ENCODE assay signal across 14 cellular contexts in the genomic region with DNA sequence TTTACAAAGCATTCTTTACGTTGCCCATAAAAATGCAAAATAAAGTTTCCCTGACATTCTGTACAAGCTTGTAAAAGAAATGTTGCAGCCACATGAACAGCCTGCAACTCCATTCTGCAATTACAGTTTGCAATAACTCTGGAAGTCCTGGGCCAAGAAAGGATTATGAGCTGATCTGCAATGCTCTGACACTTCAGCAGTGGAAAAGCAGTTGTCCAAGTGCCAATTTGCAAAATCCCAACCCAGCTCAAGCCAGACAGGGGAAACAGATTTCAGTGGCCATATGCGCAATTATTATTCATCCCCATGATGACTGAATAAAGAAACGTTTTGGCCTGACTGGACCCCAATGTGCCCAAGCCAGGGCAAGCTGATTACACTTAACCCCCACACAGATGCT.
"Had no signal": no experiment of that assay in that cellular context is flagged by ENCODE, and none has a peak within 500 bp of the region (broad histone marks: within the 10 kb centered on the region; RNA-seq: fewer than 3 reads in every experiment).

No MANE protein-coding gene starts in this region.

- H3K4me1 Mint-ChIP-seq: activated B cell treated with CpG ODN at 0.5 μM for 24 hours; activated CD4-positive, alpha-beta T cell treated with anti-CD3 and anti-CD28 coated beads, Interleukin-2, amount 10 ng/mL, durations not matched to agents 7 days and 5 days; endodermal cell; naive B cell; stimulated activated effector memory CD8-positive, alpha-beta T cell treated with anti-CD3 and anti-CD28 coated beads, Interleukin-12 subunit alpha, Interleukin-12 subunit beta, amount 100 ng/mL, for 72 hours had no signal

- H3K36me3 ChIP-seq: esophagus muscularis mucosa, gastrocnemius medialis, lower lobe of right lung, thyroid gland had no signal

- H3K27ac Mint-ChIP-seq: activated B cell treated with CpG ODN at 0.5 μM for 24 hours; activated CD4-positive, alpha-beta T cell treated with anti-CD3 and anti-CD28 coated beads, Interleukin-2, amount 10 ng/mL, durations not matched to agents 7 days and 5 days; activated naive CD4-positive, alpha-beta T cell treated with anti-CD3 and anti-CD28 coated beads for 36 hours; dendritic cell treated with granulocyte-macrophage colony-stimulating factor and Interleukin-4, amounts not matched to agents 40 ng/mL and 50 ng/mL, for 4 days; endodermal cell; stimulated activated effector memory CD8-positive, alpha-beta T cell treated with anti-CD3 and anti-CD28 coated beads, Interleukin-12 subunit alpha, Interleukin-12 subunit beta, amount 100 ng/mL, for 72 hours had no signal

- H3K36me3 Mint-ChIP-seq: naive B cell; stimulated activated effector memory CD8-positive, alpha-beta T cell treated with anti-CD3 and anti-CD28 coated beads, Interleukin-12 subunit alpha, Interleukin-12 subunit beta, amount 100 ng/mL, for 72 hours had no signal

- H3K9me3 ChIP-seq: esophagus muscularis mucosa, gastrocnemius medialis, lower lobe of right lung, thyroid gland had no signal

- ATAC-seq: gastrocnemius medialis; lower lobe of right lung; stimulated activated effector memory CD8-positive, alpha-beta T cell treated with anti-CD3 and anti-CD28 coated beads, Interleukin-12 subunit alpha, Interleukin-12 subunit beta, amount 100 ng/mL, for 72 hours had no signal

- H3K27me3 Mint-ChIP-seq: activated B cell treated with CpG ODN at 0.5 μM for 24 hours; activated CD4-positive, alpha-beta T cell treated with anti-CD3 and anti-CD28 coated beads, Interleukin-2, amount 10 ng/mL, durations not matched to agents 7 days and 5 days; dendritic cell treated with granulocyte-macrophage colony-stimulating factor and Interleukin-4, amounts not matched to agents 40 ng/mL and 50 ng/mL, for 4 days had no signal

- H3K9me3 Mint-ChIP-seq: activated B cell treated with CpG ODN at 0.5 μM for 24 hours; activated CD4-positive, alpha-beta T cell treated with anti-CD3 and anti-CD28 coated beads, Interleukin-2, amount 10 ng/mL, durations not matched to agents 7 days and 5 days; activated naive CD4-positive, alpha-beta T cell treated with anti-CD3 and anti-CD28 coated beads for 36 hours had no signal

- H3K4me3 ChIP-seq: esophagus muscularis mucosa, gastrocnemius medialis, lower lobe of right lung, thyroid gland had no signal

- H3K4me1 ChIP-seq: gastrocnemius medialis, lower lobe of right lung, thyroid gland had no signal

- H3K4me3 Mint-ChIP-seq: activated B cell treated with CpG ODN at 0.5 μM for 24 hours; activated CD4-positive, alpha-beta T cell treated with anti-CD3 and anti-CD28 coated beads, Interleukin-2, amount 10 ng/mL, durations not matched to agents 7 days and 5 days; activated naive CD4-positive, alpha-beta T cell treated with anti-CD3 and anti-CD28 coated beads for 36 hours; dendritic cell treated with granulocyte-macrophage colony-stimulating factor and Interleukin-4, amounts not matched to agents 40 ng/mL and 50 ng/mL, for 4 days; endodermal cell; naive B cell; stimulated activated effector memory CD8-positive, alpha-beta T cell treated with anti-CD3 and anti-CD28 coated beads, Interleukin-12 subunit alpha, Interleukin-12 subunit beta, amount 100 ng/mL, for 72 hours had no signal

- H3K27ac ChIP-seq: gastrocnemius medialis, lower lobe of right lung, thyroid gland had no signal

- H3K27me3 ChIP-seq: esophagus muscularis mucosa, thyroid gland had no signal

- DNase-seq: activated B cell treated with CpG ODN at 0.5 μM for 24 hours; activated CD4-positive, alpha-beta T cell treated with anti-CD3 and anti-CD28 coated beads, Interleukin-2, amount 10 ng/mL, durations not matched to agents 7 days and 5 days; activated CD8-positive, alpha-beta memory T cell treated with anti-CD3 and anti-CD28 coated beads for 24 hours; activated naive CD4-positive, alpha-beta T cell treated with anti-CD3 and anti-CD28 coated beads for 36 hours; endodermal cell; lower lobe of right lung; naive B cell; retina; T-helper 1 cell; thyroid gland had no signal
